In genomic region chr12:1812650-1813302, GRCh38 we compare ENCODE assay signal across 1 cellular context.
TF ChIP-seq lines count a peak whose summit lies in the region.

No MANE protein-coding gene starts in this region.

TF ChIP-seq in HepG2, 621 proteins besides CTCF, POLR2A, EP300 and RAD21 (continued from another document and continues in another):
- TF ChIP-seq ZBTB10 (CRISPR knock-in tag; IDR thresholded peaks at IDR 0.05; ENCODE audit: borderline replicate concordance) (no peak), ZMYM2 (CRISPR knock-in tag; IDR thresholded peaks at IDR 0.05) (peak; percentile 14; the same call in 1 of the 2 replicates), PHB2 (IDR thresholded peaks at IDR 0.05; ENCODE audit: partially characterized antibody) (no peak), PRDM15 (CRISPR knock-in tag; IDR thresholded peaks at IDR 0.05) (peak; percentile 18; the same call in 1 of the 2 replicates), DNMT1 (CRISPR knock-in tag; IDR thresholded peaks at IDR 0.05) (no peak), HNRNPLL (IDR thresholded peaks at IDR 0.05; ENCODE audit: low read depth, low read length, poor library complexity, severe bottlenecking) (no peak), ZNF639 (CRISPR knock-in tag; conservative IDR thresholded peaks at IDR 0.05) (0 out of 2 replicates have a peak, but pooled peaks have one; percentile 69), TBP (CRISPR knock-in tag; IDR thresholded peaks at IDR 0.05) (no peak), ZSCAN22 (CRISPR knock-in tag; IDR thresholded peaks at IDR 0.05) (no peak), ZNF124 (CRISPR knock-in tag; IDR thresholded peaks at IDR 0.05) (no peak), ZNF720 (CRISPR knock-in tag; IDR thresholded peaks at IDR 0.05) (no peak), ZNF142 (CRISPR knock-in tag; IDR thresholded peaks at IDR 0.05) (no peak), KLF11 (CRISPR knock-in tag; IDR thresholded peaks at IDR 0.05) (no peak), ZNF816 (CRISPR knock-in tag; IDR thresholded peaks at IDR 0.05; ENCODE audit: borderline replicate concordance) (no peak), PLSCR1 (CRISPR knock-in tag; IDR thresholded peaks at IDR 0.05; ENCODE audit: borderline replicate concordance) (no peak), NCOR1 (IDR thresholded peaks at IDR 0.05; ENCODE audit: borderline replicate concordance, low read length) (peak; percentile 49; the same call in 1 of the 2 replicates), POLR2AphosphoS5 (IDR thresholded peaks at IDR 0.05; ENCODE audit: low read depth, low read length) (no peak), SP140L (CRISPR knock-in tag; IDR thresholded peaks at IDR 0.05; ENCODE audit: borderline replicate concordance) (no peak), ZNF12 (CRISPR knock-in tag; IDR thresholded peaks at IDR 0.05) (no peak), ZNF136 (CRISPR knock-in tag; IDR thresholded peaks at IDR 0.05; ENCODE audit: low read depth) (no peak), BRD4 (CRISPR knock-in tag; IDR thresholded peaks at IDR 0.05) (peak; percentile 41; the same call in 1 of the 2 replicates), AGO2 (optimal IDR thresholded peaks at IDR 0.05; ENCODE audit: low read depth, low read length) (no peak), ZNF775 (CRISPR knock-in tag; IDR thresholded peaks at IDR 0.05; ENCODE audit: borderline replicate concordance) (no peak), ZNF670 (CRISPR knock-in tag; IDR thresholded peaks at IDR 0.05; ENCODE audit: borderline replicate concordance) (no peak), NR0B2 (CRISPR knock-in tag; IDR thresholded peaks at IDR 0.05) (no peak), ZNF780A (CRISPR knock-in tag; IDR thresholded peaks at IDR 0.05) (no peak), POLR2AphosphoS2 (IDR thresholded peaks at IDR 0.05; ENCODE audit: low read depth, low read length) (no peak), FOSL2 (CRISPR knock-in tag; IDR thresholded peaks at IDR 0.05) (peak; percentile 99), ZNF451 (CRISPR knock-in tag; IDR thresholded peaks at IDR 0.05) (no peak; the same call in 1 of the 2 replicates), ZSCAN21 (CRISPR knock-in tag; IDR thresholded peaks at IDR 0.05; ENCODE audit: borderline replicate concordance) (no peak), GATAD2A (CRISPR knock-in tag; IDR thresholded peaks at IDR 0.05) (peak; percentile 89), ZNF567 (CRISPR knock-in tag; IDR thresholded peaks at IDR 0.05; ENCODE audit: borderline replicate concordance) (no peak), ZFYVE20 (CRISPR knock-in tag; IDR thresholded peaks at IDR 0.05; ENCODE audit: borderline replicate concordance, low read depth) (no peak), IKZF1 (IDR thresholded peaks at IDR 0.05) (no peak), MAX (IDR thresholded peaks at IDR 0.05) (no peak), CEBPG (CRISPR knock-in tag; IDR thresholded peaks at IDR 0.05) (peak; percentile 92), SATB2 (CRISPR knock-in tag; IDR thresholded peaks at IDR 0.05) (no peak; the same call in 1 of the 2 replicates), ZNF574 (CRISPR knock-in tag; IDR thresholded peaks at IDR 0.05) (0 out of 2 replicates have a peak, but pooled peaks have one; percentile 31), RELA (CRISPR knock-in tag; IDR thresholded peaks at IDR 0.05) (no peak), ZNF557 (CRISPR knock-in tag; IDR thresholded peaks at IDR 0.05) (no peak), ZNF160 (CRISPR knock-in tag; IDR thresholded peaks at IDR 0.05) (no peak), ZSCAN12 (CRISPR knock-in tag; IDR thresholded peaks at IDR 0.05) (no peak), ZNF3 (CRISPR knock-in tag; IDR thresholded peaks at IDR 0.05) (no peak), SP4 (CRISPR knock-in tag; IDR thresholded peaks at IDR 0.05) (no peak), ZNF280B (CRISPR knock-in tag; IDR thresholded peaks at IDR 0.05; ENCODE audit: borderline replicate concordance) (no peak)
